ENCODE assay signal across 8 cellular contexts in the genomic region with DNA sequence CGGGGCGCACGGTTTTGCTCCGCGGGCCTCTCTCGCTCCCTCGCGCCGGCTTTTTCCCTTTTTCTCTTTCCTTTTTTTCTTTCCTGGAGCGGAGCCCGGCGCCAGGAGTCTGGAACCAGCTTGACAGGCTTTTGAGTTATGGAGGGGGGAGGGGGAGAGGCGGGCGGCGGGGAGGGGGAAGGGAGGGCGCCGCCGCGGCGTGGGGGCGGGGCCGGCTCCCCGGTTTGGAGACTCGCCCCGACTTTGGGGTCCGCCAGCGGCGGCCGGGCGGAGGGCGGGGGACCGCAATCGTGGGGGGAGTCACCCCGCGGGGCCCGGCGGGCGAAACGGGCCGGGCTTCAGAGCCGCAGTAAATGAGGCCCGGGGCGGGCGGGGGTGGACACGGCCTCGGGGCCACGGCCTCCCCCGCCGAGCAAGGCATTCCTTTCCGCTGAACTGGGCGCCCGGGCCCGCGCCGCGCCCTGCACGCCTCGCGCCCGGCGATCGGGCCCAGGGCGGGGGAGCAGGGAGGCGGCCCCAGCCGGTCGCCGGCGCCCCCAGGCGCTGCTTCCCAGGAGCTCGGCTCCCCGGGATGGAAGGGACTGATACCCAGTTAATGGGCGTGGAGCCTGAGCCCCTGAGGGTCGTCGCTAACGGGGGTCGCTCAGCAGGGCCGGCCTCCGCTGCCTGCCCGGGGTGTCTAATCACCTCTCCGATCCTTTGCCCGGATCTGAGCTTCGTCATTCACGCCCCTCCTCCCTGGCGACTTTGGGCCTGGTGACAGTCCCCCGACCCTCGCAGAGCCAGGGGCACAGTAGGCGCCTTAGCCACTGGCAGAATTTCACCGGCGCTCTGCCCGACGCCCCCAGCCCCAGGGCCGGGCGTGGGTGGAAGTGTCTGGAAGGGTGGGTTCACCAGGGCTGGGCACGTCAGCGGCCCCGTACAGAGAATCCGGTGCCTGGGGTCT.
DNase-seq lines count a peak whose midpoint lies in the region; ATAC-seq and TF ChIP-seq lines count a peak whose summit lies in the region.

No MANE protein-coding gene starts in this region.

- H3K4me3 Mint-ChIP-seq in immature natural killer cell: peak overlapping the region; percentile 33 to 70 (median 69)

- intact Hi-C loops in sciatic nerve (cut with DNase I): loop anchor here (10.0 kb wide), 1 partner anchor 338 kb away; no protein-coding TSS in a partner anchor

- H3K27ac ChIP-seq in caudate nucleus (ENCODE audit: low read depth, low read length): peak overlapping the region; percentile 99

- DNase-seq in Ammon's horn (ENCODE audit: low spot score) (peak; percentile 62), HPDE6-E6E7 (ENCODE audit: extremely low spot score) (peak; percentile 88), caudate nucleus (lab: John Stamatoyannopoulos, UW) (peak in 51 of 61 donors; percentile 31 to 86 (median 65)), immature natural killer cell (peak; percentile 27 to 38 (median 38)), sciatic nerve (ENCODE audit: low spot score) (peak; percentile 96), HuH-7.5 (ENCODE audit: low spot score) (no peak)

- H3K27ac Mint-ChIP-seq in immature natural killer cell: peak overlapping the region in 1 of 6 donors; percentile 60

- no peaks in the 10 kb centered on the region for H3K36me3 Mint-ChIP-seq in immature natural killer cell

- ATAC-seq in SK-N-SH treated with all-trans-retinoic acid at 6 μM for 48 hours (peak; percentile 78), sciatic nerve (peak; percentile 56), GM18498 (IDR thresholded peaks at IDR 0.05; ENCODE audit: unreplicated experiment) (no peak)

- H3K4me1 Mint-ChIP-seq in immature natural killer cell: peaks cover 3 to 13% of the 10 kb centered on the region in 2 donors

- H3K9me3 Mint-ChIP-seq in immature natural killer cell: no peaks in the 10 kb centered on the region

- peaks cover 16 to 22% (median 21%) of the 10 kb centered on the region in 3 donors for H3K27me3 Mint-ChIP-seq in immature natural killer cell (ENCODE audit: low read depth in 3 of 3)

TF ChIP-seq in SK-N-SH treated with all-trans-retinoic acid at 6 μM for 48 hours, 23 proteins besides CTCF, POLR2A, EP300 and RAD21:
- TF ChIP-seq, protein P1, sequence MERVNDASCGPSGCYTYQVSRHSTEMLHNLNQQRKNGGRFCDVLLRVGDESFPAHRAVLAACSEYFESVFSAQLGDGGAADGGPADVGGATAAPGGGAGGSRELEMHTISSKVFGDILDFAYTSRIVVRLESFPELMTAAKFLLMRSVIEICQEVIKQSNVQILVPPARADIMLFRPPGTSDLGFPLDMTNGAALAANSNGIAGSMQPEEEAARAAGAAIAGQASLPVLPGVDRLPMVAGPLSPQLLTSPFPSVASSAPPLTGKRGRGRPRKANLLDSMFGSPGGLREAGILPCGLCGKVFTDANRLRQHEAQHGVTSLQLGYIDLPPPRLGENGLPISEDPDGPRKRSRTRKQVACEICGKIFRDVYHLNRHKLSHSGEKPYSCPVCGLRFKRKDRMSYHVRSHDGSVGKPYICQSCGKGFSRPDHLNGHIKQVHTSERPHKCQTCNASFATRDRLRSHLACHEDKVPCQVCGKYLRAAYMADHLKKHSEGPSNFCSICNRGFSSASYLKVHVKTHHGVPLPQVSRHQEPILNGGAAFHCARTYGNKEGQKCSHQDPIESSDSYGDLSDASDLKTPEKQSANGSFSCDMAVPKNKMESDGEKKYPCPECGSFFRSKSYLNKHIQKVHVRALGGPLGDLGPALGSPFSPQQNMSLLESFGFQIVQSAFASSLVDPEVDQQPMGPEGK (CRISPR knock-in tag; IDR thresholded peaks at IDR 0.05; ENCODE audit: borderline replicate concordance): no peak
- TF ChIP-seq ZFP30 (CRISPR knock-in tag; IDR thresholded peaks at IDR 0.05): no peak
- 0 out of 2 replicates have a peak, but pooled peaks have one; percentile 27 for TF ChIP-seq CSDC2 (CRISPR knock-in tag; IDR thresholded peaks at IDR 0.05)
- TF ChIP-seq OSR1 (CRISPR knock-in tag; IDR thresholded peaks at IDR 0.05): no peak
- no peak for TF ChIP-seq GLIS3 (CRISPR knock-in tag; IDR thresholded peaks at IDR 0.05)
- TF ChIP-seq BACH2 (CRISPR knock-in tag; IDR thresholded peaks at IDR 0.05; ENCODE audit: borderline replicate concordance): no peak
- no peak for TF ChIP-seq ZNF8 (CRISPR knock-in tag; IDR thresholded peaks at IDR 0.05)
- TF ChIP-seq, protein P2, sequence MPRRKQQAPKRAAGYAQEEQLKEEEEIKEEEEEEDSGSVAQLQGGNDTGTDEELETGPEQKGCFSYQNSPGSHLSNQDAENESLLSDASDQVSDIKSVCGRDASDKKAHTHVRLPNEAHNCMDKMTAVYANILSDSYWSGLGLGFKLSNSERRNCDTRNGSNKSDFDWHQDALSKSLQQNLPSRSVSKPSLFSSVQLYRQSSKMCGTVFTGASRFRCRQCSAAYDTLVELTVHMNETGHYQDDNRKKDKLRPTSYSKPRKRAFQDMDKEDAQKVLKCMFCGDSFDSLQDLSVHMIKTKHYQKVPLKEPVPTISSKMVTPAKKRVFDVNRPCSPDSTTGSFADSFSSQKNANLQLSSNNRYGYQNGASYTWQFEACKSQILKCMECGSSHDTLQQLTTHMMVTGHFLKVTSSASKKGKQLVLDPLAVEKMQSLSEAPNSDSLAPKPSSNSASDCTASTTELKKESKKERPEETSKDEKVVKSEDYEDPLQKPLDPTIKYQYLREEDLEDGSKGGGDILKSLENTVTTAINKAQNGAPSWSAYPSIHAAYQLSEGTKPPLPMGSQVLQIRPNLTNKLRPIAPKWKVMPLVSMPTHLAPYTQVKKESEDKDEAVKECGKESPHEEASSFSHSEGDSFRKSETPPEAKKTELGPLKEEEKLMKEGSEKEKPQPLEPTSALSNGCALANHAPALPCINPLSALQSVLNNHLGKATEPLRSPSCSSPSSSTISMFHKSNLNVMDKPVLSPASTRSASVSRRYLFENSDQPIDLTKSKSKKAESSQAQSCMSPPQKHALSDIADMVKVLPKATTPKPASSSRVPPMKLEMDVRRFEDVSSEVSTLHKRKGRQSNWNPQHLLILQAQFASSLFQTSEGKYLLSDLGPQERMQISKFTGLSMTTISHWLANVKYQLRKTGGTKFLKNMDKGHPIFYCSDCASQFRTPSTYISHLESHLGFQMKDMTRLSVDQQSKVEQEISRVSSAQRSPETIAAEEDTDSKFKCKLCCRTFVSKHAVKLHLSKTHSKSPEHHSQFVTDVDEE (CRISPR knock-in tag; IDR thresholded peaks at IDR 0.05): peak; percentile 54
- TF ChIP-seq, protein P3, sequence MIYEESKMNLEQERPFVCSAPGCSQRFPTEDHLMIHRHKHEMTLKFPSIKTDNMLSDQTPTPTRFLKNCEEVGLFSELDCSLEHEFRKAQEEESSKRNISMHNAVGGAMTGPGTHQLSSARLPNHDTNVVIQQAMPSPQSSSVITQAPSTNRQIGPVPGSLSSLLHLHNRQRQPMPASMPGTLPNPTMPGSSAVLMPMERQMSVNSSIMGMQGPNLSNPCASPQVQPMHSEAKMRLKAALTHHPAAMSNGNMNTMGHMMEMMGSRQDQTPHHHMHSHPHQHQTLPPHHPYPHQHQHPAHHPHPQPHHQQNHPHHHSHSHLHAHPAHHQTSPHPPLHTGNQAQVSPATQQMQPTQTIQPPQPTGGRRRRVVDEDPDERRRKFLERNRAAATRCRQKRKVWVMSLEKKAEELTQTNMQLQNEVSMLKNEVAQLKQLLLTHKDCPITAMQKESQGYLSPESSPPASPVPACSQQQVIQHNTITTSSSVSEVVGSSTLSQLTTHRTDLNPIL (CRISPR knock-in tag; IDR thresholded peaks at IDR 0.05; ENCODE audit: low read depth): no peak
- TF ChIP-seq SNAI2 (CRISPR knock-in tag; IDR thresholded peaks at IDR 0.05): no peak
- no peak for TF ChIP-seq PPARA (CRISPR knock-in tag; IDR thresholded peaks at IDR 0.05; ENCODE audit: borderline replicate concordance)
